In the genomic region with DNA sequence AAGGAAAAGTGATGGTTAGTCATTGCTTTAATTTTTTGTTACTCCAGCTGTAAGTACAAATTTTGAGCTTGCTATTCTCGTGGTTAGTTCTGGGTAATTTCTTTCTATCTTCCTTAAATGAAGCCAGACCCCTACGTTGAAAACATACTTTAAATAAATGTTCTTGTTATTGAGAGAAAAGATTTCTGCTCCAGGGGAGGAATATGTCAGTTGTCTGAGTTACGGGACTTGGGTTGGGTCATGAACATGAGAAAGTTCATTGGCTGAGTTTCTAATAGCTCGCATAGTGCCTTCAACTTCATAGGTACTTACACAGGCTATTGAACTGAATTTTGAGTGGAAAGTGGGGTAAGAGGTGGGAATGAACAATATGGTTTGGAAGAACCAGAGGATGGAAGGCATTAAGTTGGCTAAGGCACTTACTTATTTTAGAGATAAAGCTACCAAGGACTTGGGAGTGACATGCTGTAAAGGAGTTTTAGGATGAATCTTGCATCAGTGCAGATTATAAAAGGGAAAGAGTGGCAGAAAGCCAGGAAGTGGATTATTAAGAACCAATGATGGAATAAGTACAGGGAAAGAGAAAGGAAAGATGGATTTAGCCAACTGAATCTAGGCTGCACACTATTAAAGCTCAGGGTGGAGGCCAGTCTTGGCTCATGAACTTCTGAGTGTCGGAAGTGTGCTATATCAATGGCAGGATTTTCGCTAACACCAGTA, we compare ENCODE assay signal across 8 cellular contexts. TPM values are rescaled to one million over a fixed set of nuclear protein-coding genes. Genes with fewer than 3 reads are reported as not detected.
A peak's percentile ranks its signal among the peaks of the same experiment; 100 is the strongest.
DNase-seq lines count a peak whose midpoint lies in the region; ATAC-seq and TF ChIP-seq lines count a peak whose summit lies in the region.

No MANE protein-coding gene starts in this region.

- intact Hi-C loops in left ventricle myocardium inferior (cut with micrococcal nuclease) (no loop called here), left lung (cut with DNase I) (no loop called here)

- no peak for ATAC-seq in left lung
- no peak for ATAC-seq in upper lobe of left lung (ENCODE audit: low FRiP score in 2 of 2)
- no peak for ATAC-seq in HG02870 (IDR thresholded peaks at IDR 0.05; ENCODE audit: unreplicated experiment)

- H3K27ac ChIP-seq in left ventricle myocardium inferior (replicated peaks) (no peak overlapping the region), right atrium auricular region (no peak overlapping the region), left lung (no peak overlapping the region), upper lobe of left lung (peak overlapping the region in 3 of 4 donors; percentile 3 to 87 (median 13))

- H3K36me3 ChIP-seq in left ventricle myocardium inferior (peaks cover 52% of the 10 kb centered on the region), right atrium auricular region (peaks cover 53% of the 10 kb centered on the region), left lung (peaks cover 0 to 53% of the 10 kb centered on the region in 2 donors), upper lobe of left lung (peaks cover 17 to 53% (median 37%) of the 10 kb centered on the region in 4 donors)

- no peaks in the 10 kb centered on the region for H3K9me3 ChIP-seq in left ventricle myocardium inferior (replicated peaks)
- no peaks in the 10 kb centered on the region for H3K9me3 ChIP-seq in right atrium auricular region
- no peaks in the 10 kb centered on the region for H3K9me3 ChIP-seq in left lung
- H3K9me3 ChIP-seq in upper lobe of left lung: no peaks in the 10 kb centered on the region

- no peak for TF ChIP-seq EP300 in upper lobe of left lung (IDR thresholded peaks at IDR 0.05)

- no peaks in the 10 kb centered on the region for H3K27me3 ChIP-seq in left ventricle myocardium inferior (ENCODE audit: low read depth)
- H3K27me3 ChIP-seq in right atrium auricular region: no peaks in the 10 kb centered on the region
- H3K27me3 ChIP-seq in left lung: no peaks in the 10 kb centered on the region
- H3K27me3 ChIP-seq in upper lobe of left lung: no peaks in the 10 kb centered on the region

- no peak for TF ChIP-seq CTCF in left ventricle myocardium inferior (IDR thresholded peaks at IDR 0.05; ENCODE audit: borderline replicate concordance)
- TF ChIP-seq CTCF in right atrium auricular region (IDR thresholded peaks at IDR 0.05): no peak
- no peak for TF ChIP-seq CTCF in left lung (IDR thresholded peaks at IDR 0.05)
- no peak for TF ChIP-seq CTCF in upper lobe of left lung (IDR thresholded peaks at IDR 0.05)

- H3K4me3 ChIP-seq in left ventricle myocardium inferior (peak overlapping the region; percentile 87), right atrium auricular region (peak overlapping the region in 1 of 2 donors; percentile 69), left lung (peak overlapping the region; percentile 61 to 84), upper lobe of left lung (peak overlapping the region in 3 of 4 donors; percentile 74 to 92 (median 85))

- no peak for DNase-seq in left ventricle myocardium inferior
- no peak for DNase-seq in right atrium auricular region (ENCODE audit: low spot score)
- DNase-seq in amniotic epithelial cell (ENCODE audit: low read depth): peak; percentile 57
- no peak for DNase-seq in left lung
- DNase-seq in upper lobe of left lung: no peak
- DNase-seq in GM03348 (ENCODE audit: low spot score): no peak
- no peak for DNase-seq in stimulated activated naive CD4-positive, alpha-beta T cell treated with Interleukin-2 at 50 U/mL for 16 hours (lab: John Stamatoyannopoulos, UW)

- 62 to 73% methylated on average over 6 of the region's 6 CpGs for WGBS in upper lobe of left lung, 2 donors

- TF ChIP-seq POLR2A in upper lobe of left lung (IDR thresholded peaks at IDR 0.05): no peak

- H3K4me1 ChIP-seq in left ventricle myocardium inferior (peaks cover 46% of the 10 kb centered on the region), right atrium auricular region (peaks cover 0 to 24% of the 10 kb centered on the region in 2 donors), left lung (peaks cover 9 to 44% of the 10 kb centered on the region in 2 donors), upper lobe of left lung (peaks cover 21 to 38% (median 24%) of the 10 kb centered on the region in 4 donors)

RNA-seq across cellular contexts. Expression of gene RPSA, which starts 1.4 kb away (rescaled TPM):
- 404 TPM for total RNA-seq in left ventricle myocardium inferior
- 100 to 1,000 TPM; 351 to 628 TPM for total RNA-seq in right atrium auricular region
- total RNA-seq in left lung: 1,000 to 10,000 TPM in 1 of 2 donors, 100 to 1,000 TPM in 1; 738 to 1,176 TPM
- total RNA-seq in upper lobe of left lung: 100 to 1,000 TPM; 317 to 921 (median 709) TPM

RNA-seq across cellular contexts. Expression of gene SLC25A38, which starts 24.8 kb away (rescaled TPM):
- total RNA-seq in left ventricle myocardium inferior (21.0 TPM), right atrium auricular region (10 to 100 TPM; 14.3 to 15.7 TPM), left lung (10 to 100 TPM; 28.9 to 33.7 TPM), upper lobe of left lung (10 to 100 TPM; 17.5 to 36.5 (median 30.2) TPM)

RNA-seq across cellular contexts. Expression of gene MOBP, which starts 59.5 kb away (rescaled TPM):
- not detected for total RNA-seq in left ventricle myocardium inferior
- total RNA-seq in right atrium auricular region: under 1 TPM in 1 of 2 donors, not detected in 1; 0.20 TPM
- total RNA-seq in left lung: under 1 TPM; 0.09 to 0.16 TPM
- total RNA-seq in upper lobe of left lung: under 1 TPM in 1 of 6 donors, not detected in 5; 0.22 TPM

Comparison
In these comparisons a context has a peak if more than half of its experiments do, and no peak if none do; other contexts are left out.
1. H3K27ac ChIP-seq: peak in upper lobe of left lung (3 of 4); none in left ventricle myocardium inferior (single experiment), right atrium auricular region (0 of 2) and left lung (0 of 2).